ENCODE assay signal across 12 cellular contexts in genomic region chr11:18319914-18320313, GRCh38. TPM values are rescaled to one million over a fixed set of nuclear protein-coding genes. Genes with fewer than 3 reads are reported as not detected.
A peak's percentile ranks its signal among the peaks of the same experiment; 100 is the strongest.
DNase-seq lines count a peak whose midpoint lies in the region; ATAC-seq, FAIRE-seq and TF ChIP-seq lines count a peak whose summit lies in the region.
"Had no signal": no experiment of that assay in that cellular context is flagged by ENCODE, and none has a peak within 500 bp of the region (broad histone marks: within the 10 kb centered on the region; RNA-seq: fewer than 3 reads in every experiment).

No MANE protein-coding gene starts in this region.

- H3K4me2 ChIP-seq in DND-41 (ENCODE audit: insufficient read depth, low read length) (peak overlapping the region; percentile 95), MM.1S (ENCODE audit: low read depth, low read length) (peak overlapping the region; percentile 90; the same call in 1 of the 2 replicates)

- no peak overlapping the region for H2AFZ ChIP-seq in DND-41 (ENCODE audit: low read depth, low read length)
- no peak overlapping the region for H2AFZ ChIP-seq in MM.1S (ENCODE audit: low read length)
- H2AFZ ChIP-seq in neuron (ENCODE audit: low read depth, low read length): no peak overlapping the region

- DNase-seq in DND-41: no peak
- DNase-seq in MM.1S: no peak
- no peak for DNase-seq in bronchial epithelial cell (ENCODE audit: low read depth)
- DNase-seq in cortex of kidney (lab: John Stamatoyannopoulos, UW): no peak
- DNase-seq in NCI-H1417 (lab: John Stamatoyannopoulos, UW): no peak
- no peak for DNase-seq in activated CD4-positive, CD25-positive, alpha-beta regulatory T cell treated with anti-CD3 and anti-CD28 coated beads, Interleukin-2, amount 50 U/mL, for 72 hours
- DNase-seq: DMS79, erythroblast, IMR-90, NCI-H2227 treated with DMSO at 0.1 percent for 48 hours, SHP77 treated with DMSO at 0.1 percent for 48 hours had no signal

- TF ChIP-seq CTCF in DND-41 (IDR thresholded peaks at IDR 0.05; ENCODE audit: borderline replicate concordance, extremely low read depth, low read length, poor library complexity, severe bottlenecking): no peak
- no peak for TF ChIP-seq CTCF in MM.1S (IDR thresholded peaks at IDR 0.05; ENCODE audit: low read length)
- no peak for TF ChIP-seq CTCF in bronchial epithelial cell (IDR thresholded peaks at IDR 0.05; ENCODE audit: insufficient read depth, low read length, severe bottlenecking)

- H3K9ac ChIP-seq in DND-41 (ENCODE audit: low read depth, low read length) (peak overlapping the region; percentile 66), MM.1S (ENCODE audit: low read length) (no peak overlapping the region)

- H3K9me2 ChIP-seq in MM.1S (replicated peaks; ENCODE audit: insufficient read depth, low read length): no peaks in the 10 kb centered on the region

- H3K27me3 ChIP-seq in DND-41 (ENCODE audit: insufficient read depth, low read length, poor library complexity) (no peaks in the 10 kb centered on the region), MM.1S (replicated peaks; ENCODE audit: insufficient read depth, low read length) (no peaks in the 10 kb centered on the region), bronchial epithelial cell (ENCODE audit: control insufficient read depth, insufficient read depth, low read length) (no peaks in the 10 kb centered on the region), neuron (ENCODE audit: insufficient read depth, low read length) (no peaks in the 10 kb centered on the region)

- peak overlapping the region in 1 of 2 experiments; percentile 68; a peak in 1 of 4 replicates for H3K4me3 ChIP-seq in DND-41 (ENCODE audit: low read depth in 1 of 2, low read length in 2 of 2)
- H3K4me3 ChIP-seq in MM.1S (ENCODE audit: low read length): 0 out of 2 replicates have a peak overlapping the region, but pooled peaks have one; percentile 89
- peak overlapping the region; percentile 17 for H3K4me3 ChIP-seq in bronchial epithelial cell (ENCODE audit: low read depth, low read length)
- peak overlapping the region; percentile 93 for H3K4me3 ChIP-seq in neuron (ENCODE audit: low read length)

- H3K9me3 ChIP-seq in DND-41 (ENCODE audit: insufficient read depth, low read length, severe bottlenecking) (no peaks in the 10 kb centered on the region), MM.1S (replicated peaks; ENCODE audit: insufficient read depth, low read length) (no peaks in the 10 kb centered on the region), neuron (ENCODE audit: low read length) (no peaks in the 10 kb centered on the region)

- H3F3A ChIP-seq in MM.1S (ENCODE audit: insufficient read depth, low read length): peaks cover 9% of the 10 kb centered on the region; the same call in 1 of the 2 replicates

- H3K36me3 ChIP-seq in DND-41 (ENCODE audit: insufficient read depth, low read length) (peaks cover 10% of the 10 kb centered on the region), MM.1S (replicated peaks; ENCODE audit: insufficient read depth, low read length) (no peaks in the 10 kb centered on the region), bronchial epithelial cell (ENCODE audit: control insufficient read depth, insufficient read depth, low read length) (peaks cover 3% of the 10 kb centered on the region), neuron (ENCODE audit: insufficient read depth, low read length) (peaks cover 8% of the 10 kb centered on the region)

- FAIRE-seq in bronchial epithelial cell (lab: Jason Lieb, UNC): no peak

- H3K27ac ChIP-seq in DND-41 (ENCODE audit: low read length) (0 out of 2 replicates have a peak overlapping the region, but pooled peaks have one; percentile 34), MM.1S (ENCODE audit: low read length) (no peak overlapping the region)

- H3K4me1 ChIP-seq in DND-41 (ENCODE audit: insufficient read depth, low read length) (peaks cover 48% of the 10 kb centered on the region), MM.1S (ENCODE audit: low read length) (peaks cover 33% of the 10 kb centered on the region), neuron (ENCODE audit: insufficient read depth, low read length) (peaks cover 34% of the 10 kb centered on the region)

- peaks cover 8% of the 10 kb centered on the region; the same call in 1 of the 2 replicates for H4K20me1 ChIP-seq in DND-41 (ENCODE audit: insufficient read depth, low read length)
- no peaks in the 10 kb centered on the region for H4K20me1 ChIP-seq in MM.1S (ENCODE audit: insufficient read depth, low read length)

- ATAC-seq in DND-41 (ENCODE audit: insufficient read depth, low read depth): no peak

- peaks cover 90% of the 10 kb centered on the region for H3K79me2 ChIP-seq in DND-41 (ENCODE audit: insufficient read depth, low read length)
- peaks cover 79% of the 10 kb centered on the region for H3K79me2 ChIP-seq in MM.1S (ENCODE audit: low read length)

RNA-seq across cellular contexts. Expression of gene HPS5, which starts 2.0 kb away (rescaled TPM):
- total RNA-seq in bronchial epithelial cell: 39.0 and 58.9 TPM in 2 replicates

RNA-seq across cellular contexts. Expression of gene GTF2H1, which starts 2.5 kb away (rescaled TPM):
- total RNA-seq in bronchial epithelial cell: 56.3 and 79.8 TPM in 2 replicates

RNA-seq across cellular contexts. Expression of gene SAA1, which starts 53.9 kb away (rescaled TPM):
- 1.6 and 4.7 TPM in 2 replicates for total RNA-seq in bronchial epithelial cell
- total RNA-seq: IMR-90 had no signal
